11 cellular contexts compared by ENCODE assay signal in the genomic region with DNA sequence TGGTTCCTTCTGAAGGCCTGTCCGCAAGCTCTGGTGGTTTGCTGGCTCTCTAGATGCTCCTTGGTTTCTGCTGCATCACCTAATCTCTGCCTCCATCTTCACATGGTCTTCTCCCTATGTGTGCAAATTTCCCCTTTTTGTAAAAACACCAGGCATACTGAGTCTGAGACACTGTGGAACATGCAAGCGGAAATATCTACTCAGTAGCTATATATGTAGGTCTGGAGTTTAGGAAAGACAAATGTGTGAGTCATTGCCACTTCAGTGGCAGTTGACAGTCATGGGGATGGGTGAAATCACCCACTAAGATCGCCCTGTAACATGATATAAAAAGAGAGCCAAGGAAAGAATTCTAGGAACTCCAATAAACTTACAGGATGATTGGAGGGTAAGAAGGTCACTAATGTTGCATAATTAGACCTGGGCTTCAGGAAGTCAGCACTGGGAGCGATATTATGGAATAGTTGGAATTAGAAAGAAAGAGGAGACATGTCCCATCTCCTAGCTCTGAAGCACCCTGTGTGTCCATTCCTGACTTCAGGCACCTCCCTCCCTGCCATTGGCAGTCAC. TPM values are rescaled to one million over a fixed set of nuclear protein-coding genes. Genes with fewer than 3 reads are reported as not detected.
DNase-seq lines count a peak whose midpoint lies in the region; ATAC-seq and TF ChIP-seq lines count a peak whose summit lies in the region.
"Had no signal": no experiment of that assay in that cellular context is flagged by ENCODE, and none has a peak within 500 bp of the region (broad histone marks: within the 10 kb centered on the region; RNA-seq: fewer than 3 reads in every experiment).

No MANE protein-coding gene starts in this region.

- H4K20me1 ChIP-seq in PC-3 (ENCODE audit: low read length) = no peaks in the 10 kb centered on the region

- peak overlapping the region; percentile 60 for H3K4me2 ChIP-seq in PC-3 (ENCODE audit: low read length)

- peaks cover 17% of the 10 kb centered on the region for H3K4me1 ChIP-seq in PC-3 (ENCODE audit: insufficient read depth, low read length)
- H3K4me1 ChIP-seq: transverse colon had no signal

- H3K9ac ChIP-seq in PC-3 (ENCODE audit: low read length) = no peak overlapping the region

- H3K9me3 ChIP-seq in PC-3 (ENCODE audit: low read length) = no peaks in the 10 kb centered on the region
- H3K9me3 ChIP-seq: transverse colon had no signal

- ATAC-seq in PC-3 = peak; percentile 99
- ATAC-seq: left lobe of liver had no signal

- no peaks in the 10 kb centered on the region for H3K79me2 ChIP-seq in PC-3 (ENCODE audit: low read length)

- no peaks in the 10 kb centered on the region for H3K9me2 ChIP-seq in PC-3 (replicated peaks; ENCODE audit: low read length)

- H3K27me3 ChIP-seq in PC-3 (ENCODE audit: low read length) (no peaks in the 10 kb centered on the region), brain microvascular endothelial cell (replicated peaks) (no peaks in the 10 kb centered on the region), H7 (ENCODE audit: control insufficient read depth, insufficient read depth, low read length) (no peaks in the 10 kb centered on the region; the same call in 1 of the 2 replicates)
- H3K27me3 ChIP-seq: transverse colon had no signal

- H3K4me3 ChIP-seq in PC-3 (ENCODE audit: low read length) (0 out of 2 replicates have a peak overlapping the region, but pooled peaks have one; percentile 17), brain microvascular endothelial cell (ENCODE audit: low read depth, low read length) (no peak overlapping the region), H7 (ENCODE audit: insufficient read depth, low read depth, low read length) (no peak overlapping the region)
- H3K4me3 ChIP-seq: transverse colon had no signal

- peak overlapping the region; percentile 42 for H3K27ac ChIP-seq in PC-3 (ENCODE audit: low read length)
- peak overlapping the region; percentile 12 for H3K27ac ChIP-seq in brain microvascular endothelial cell
- H3K27ac ChIP-seq: transverse colon had no signal

- CTCF ChIA-PET in PC-3 (lab: Charles Lee) = no interaction called here

- POLR2A ChIA-PET in PC-3 (lab: Charles Lee; ENCODE audit: unreplicated experiment) = interaction anchor here (0.7 kb wide), 1 partner anchor 22 kb away, joined by 4 read pairs; no protein-coding TSS in a partner anchor

- intact Hi-C loops in PC-3 (cut with micrococcal nuclease) = loop anchor here (1.0 kb wide), 1 partner anchor 31 kb away; the partner anchor contains the start of gene RNF145

- DNase-seq in activated CD4-positive, alpha-beta T cell treated with anti-CD3 and anti-CD28 coated beads for 4 hours = peak; percentile 5 to 9
- no peak for DNase-seq in activated CD4-positive, alpha-beta T cell treated with anti-CD3 and anti-CD28 coated beads for 1 hour
- DNase-seq in PC-3 = peak; percentile 85
- peak; percentile 66 for DNase-seq in brain microvascular endothelial cell
- peak; percentile 17 to 30 for DNase-seq in stimulated activated CD4-positive, alpha-beta T cell treated with anti-CD3 and anti-CD28 coated beads, Interleukin-2, amount 100 ng/mL, for 24 hours
- no peak for DNase-seq in NCI-H345 (lab: John Stamatoyannopoulos, UW)
- no peak for DNase-seq in DMS 273 (lab: John Stamatoyannopoulos, UW; ENCODE audit: unreplicated experiment)
- no peak for DNase-seq in H7
- DNase-seq: small intestine, transverse colon had no signal

- no peak overlapping the region for H2AFZ ChIP-seq in PC-3 (ENCODE audit: low read length)

- BruUV-seq in PC-3 (replicated peaks; lab: Mats Ljungman, UMichigan) = no TSS peak

- TF ChIP-seq CTCF in PC-3 (conservative IDR thresholded peaks at IDR 0.05; ENCODE audit: low read depth, low read length) (no peak), brain microvascular endothelial cell (IDR thresholded peaks at IDR 0.05; ENCODE audit: low read depth, low read length, missing control alignments) (no peak)

- no peaks in the 10 kb centered on the region for H3K36me3 ChIP-seq in PC-3 (ENCODE audit: low read depth, low read length)
- no peaks in the 10 kb centered on the region for H3K36me3 ChIP-seq in brain microvascular endothelial cell (replicated peaks)
- no peaks in the 10 kb centered on the region for H3K36me3 ChIP-seq in H7 (replicated peaks; ENCODE audit: control insufficient read depth, insufficient read depth, low read length)
- H3K36me3 ChIP-seq: transverse colon had no signal

- in situ Hi-C loops in brain microvascular endothelial cell (cut with HindIII; ENCODE audit: low pct_ligation_motif_present, low sequenced_read_pairs) = no loop called here

- H3F3A ChIP-seq in PC-3 (ENCODE audit: low read length, unreplicated experiment) = no peaks in the 10 kb centered on the region

RNA-seq across cellular contexts. Expression of gene UBLCP1, which starts 22.7 kb away (rescaled TPM):
- 8.9 and 9.5 TPM in 2 replicates for total RNA-seq in PC-3 (2014; rRNA removed)
- total RNA-seq in H7 (2014; rRNA removed; shearing (Covaris generic)) = 29.9 and 36.0 TPM in 2 replicates

RNA-seq across cellular contexts. Expression of gene RNF145, which starts 31.0 kb away (rescaled TPM):
- total RNA-seq in PC-3 (2014; rRNA removed) = 13.7 and 21.8 TPM in 2 replicates
- total RNA-seq in H7 (2014; rRNA removed; shearing (Covaris generic)) = 22.4 and 23.9 TPM in 2 replicates

Comparison
In these comparisons a context has a peak if more than half of its experiments do, and no peak if none do; other contexts are left out.
1. DNase-seq: peak in activated CD4-positive, alpha-beta T cell treated with anti-CD3 and anti-CD28 coated beads for 4 hours (2 of 2), PC-3 (single experiment), brain microvascular endothelial cell (single experiment) and stimulated activated CD4-positive, alpha-beta T cell treated with anti-CD3 and anti-CD28 coated beads, Interleukin-2, amount 100 ng/mL, for 24 hours (2 of 2); none in activated CD4-positive, alpha-beta T cell treated with anti-CD3 and anti-CD28 coated beads for 1 hour (single experiment), NCI-H345 (single experiment), DMS 273 (single experiment) and H7 (single experiment).